Comparison of ENCODE assay signal across 22 cellular contexts in genomic region chr15:101551696-101552591, GRCh38.
"Had no signal": no experiment of that assay in that cellular context is flagged by ENCODE, and none has a peak within 500 bp of the region (broad histone marks: within the 10 kb centered on the region; RNA-seq: fewer than 3 reads in every experiment).

No MANE protein-coding gene starts in this region.

- H3K9me3 ChIP-seq: lower lobe of right lung, ovary, prostate gland had no signal

- H3K4me3 Mint-ChIP-seq: activated CD4-positive, alpha-beta memory T cell treated with anti-CD3 and anti-CD28 coated beads, Interleukin-2, amount 10 ng/mL, durations not matched to agents 7 days and 5 days; activated CD4-positive, alpha-beta T cell treated with anti-CD3 and anti-CD28 coated beads, Interleukin-2, amount 10 ng/mL, durations not matched to agents 24 days and 14 days; activated naive CD4-positive, alpha-beta T cell treated with anti-CD3 and anti-CD28 coated beads for 36 hours; activated naive CD8-positive, alpha-beta T cell treated with anti-CD3 and anti-CD28 coated beads, Interleukin-2, amount 10 ng/mL, durations not matched to agents 7 days and 5 days; activated T-cell treated with anti-CD3 and anti-CD28 coated beads, Interleukin-2, amount 50 U/mL, for 72 hours; naive thymus-derived CD4-positive, alpha-beta T cell; neural progenitor cell; T-helper 17 cell had no signal

- H3K36me3 ChIP-seq: heart right ventricle, lower lobe of right lung, neural progenitor cell, ovary, prostate gland had no signal

- H2AFZ ChIP-seq: neural progenitor cell had no signal

- H3K9ac ChIP-seq: neural progenitor cell had no signal

- H3K27ac Mint-ChIP-seq: activated CD4-positive, alpha-beta memory T cell treated with anti-CD3 and anti-CD28 coated beads, Interleukin-2, amount 10 ng/mL, durations not matched to agents 7 days and 5 days; activated CD4-positive, alpha-beta T cell treated with anti-CD3 and anti-CD28 coated beads, Interleukin-2, amount 10 ng/mL, durations not matched to agents 24 days and 14 days; activated naive CD4-positive, alpha-beta T cell treated with anti-CD3 and anti-CD28 coated beads for 36 hours; activated naive CD8-positive, alpha-beta T cell treated with anti-CD3 and anti-CD28 coated beads, Interleukin-2, amount 10 ng/mL, durations not matched to agents 7 days and 5 days; activated T-cell treated with anti-CD3 and anti-CD28 coated beads, Interleukin-2, amount 50 U/mL, for 72 hours; naive thymus-derived CD4-positive, alpha-beta T cell; T-helper 17 cell had no signal

- H3K4me1 Mint-ChIP-seq: activated CD4-positive, alpha-beta memory T cell treated with anti-CD3 and anti-CD28 coated beads, Interleukin-2, amount 10 ng/mL, durations not matched to agents 7 days and 5 days; activated CD4-positive, alpha-beta T cell treated with anti-CD3 and anti-CD28 coated beads, Interleukin-2, amount 10 ng/mL, durations not matched to agents 24 days and 14 days; activated naive CD8-positive, alpha-beta T cell treated with anti-CD3 and anti-CD28 coated beads, Interleukin-2, amount 10 ng/mL, durations not matched to agents 7 days and 5 days; naive thymus-derived CD4-positive, alpha-beta T cell; T-helper 17 cell had no signal

- DNase-seq: activated CD4-positive, alpha-beta memory T cell treated with anti-CD3 and anti-CD28 coated beads, Interleukin-2, amount 10 ng/mL, durations not matched to agents 7 days and 5 days; activated CD4-positive, alpha-beta T cell treated with anti-CD3 and anti-CD28 coated beads, Interleukin-2, amount 10 ng/mL, durations not matched to agents 24 days and 14 days; activated CD4-positive, CD25-positive, alpha-beta regulatory T cell; activated effector memory CD4-positive, alpha-beta T cell treated with Interleukin-2 at 50 U/mL for 16 hours; activated naive CD4-positive, alpha-beta T cell treated with anti-CD3 and anti-CD28 coated beads for 36 hours; activated naive CD8-positive, alpha-beta T cell treated with anti-CD3 and anti-CD28 coated beads, Interleukin-2, amount 10 ng/mL, durations not matched to agents 7 days and 5 days; activated T-cell treated with anti-CD3 and anti-CD28 coated beads, Interleukin-2, amount 50 U/mL, for 72 hours; amniotic stem cell; effector CD4-positive, alpha-beta T cell; erythroblast; foreskin fibroblast; heart right ventricle; lower lobe of right lung; naive thymus-derived CD4-positive, alpha-beta T cell; ovary; stimulated activated CD4-positive, alpha-beta T cell treated with anti-CD3 and anti-CD28 coated beads, Interleukin-4, amount 100 ng/mL, for 24 hours; stimulated activated naive CD8-positive, alpha-beta T cell treated with anti-CD3 and anti-CD28 coated beads, Interleukin-15, Interleukin-2, amounts not matched to agents 100 U/mL and 50 U/mL, for 24 hours; T-helper 17 cell had no signal

- H3K4me3 ChIP-seq: heart right ventricle, lower lobe of right lung, neural progenitor cell, ovary, prostate gland had no signal

- H3K36me3 Mint-ChIP-seq: activated naive CD8-positive, alpha-beta T cell treated with anti-CD3 and anti-CD28 coated beads, Interleukin-2, amount 10 ng/mL, durations not matched to agents 7 days and 5 days; naive thymus-derived CD4-positive, alpha-beta T cell; neural progenitor cell had no signal

- H3K27me3 ChIP-seq: neural progenitor cell, ovary had no signal

- FAIRE-seq: bronchial epithelial cell, keratinocyte had no signal

- H3K9me3 Mint-ChIP-seq: activated CD4-positive, alpha-beta memory T cell treated with anti-CD3 and anti-CD28 coated beads, Interleukin-2, amount 10 ng/mL, durations not matched to agents 7 days and 5 days; activated CD4-positive, alpha-beta T cell treated with anti-CD3 and anti-CD28 coated beads, Interleukin-2, amount 10 ng/mL, durations not matched to agents 24 days and 14 days; activated naive CD8-positive, alpha-beta T cell treated with anti-CD3 and anti-CD28 coated beads, Interleukin-2, amount 10 ng/mL, durations not matched to agents 7 days and 5 days; activated T-cell treated with anti-CD3 and anti-CD28 coated beads, Interleukin-2, amount 50 U/mL, for 72 hours; neural progenitor cell had no signal

- H3K27ac ChIP-seq: heart right ventricle, lower lobe of right lung, neural progenitor cell, ovary, prostate gland had no signal

- H3K4me2 ChIP-seq: neural progenitor cell had no signal

- ATAC-seq: activated T-cell treated with anti-CD3 and anti-CD28 coated beads, Interleukin-2, amount 50 U/mL, for 72 hours; naive thymus-derived CD4-positive, alpha-beta T cell; stimulated activated naive CD8-positive, alpha-beta T cell treated with anti-CD3 and anti-CD28 coated beads, Interleukin-15, Interleukin-2, amounts not matched to agents 100 U/mL and 50 U/mL, for 24 hours; T-helper 17 cell had no signal

- H3K4me1 ChIP-seq: heart right ventricle, lower lobe of right lung, prostate gland had no signal
